ENCODE assay signal across 1 cellular context in the genomic region with DNA sequence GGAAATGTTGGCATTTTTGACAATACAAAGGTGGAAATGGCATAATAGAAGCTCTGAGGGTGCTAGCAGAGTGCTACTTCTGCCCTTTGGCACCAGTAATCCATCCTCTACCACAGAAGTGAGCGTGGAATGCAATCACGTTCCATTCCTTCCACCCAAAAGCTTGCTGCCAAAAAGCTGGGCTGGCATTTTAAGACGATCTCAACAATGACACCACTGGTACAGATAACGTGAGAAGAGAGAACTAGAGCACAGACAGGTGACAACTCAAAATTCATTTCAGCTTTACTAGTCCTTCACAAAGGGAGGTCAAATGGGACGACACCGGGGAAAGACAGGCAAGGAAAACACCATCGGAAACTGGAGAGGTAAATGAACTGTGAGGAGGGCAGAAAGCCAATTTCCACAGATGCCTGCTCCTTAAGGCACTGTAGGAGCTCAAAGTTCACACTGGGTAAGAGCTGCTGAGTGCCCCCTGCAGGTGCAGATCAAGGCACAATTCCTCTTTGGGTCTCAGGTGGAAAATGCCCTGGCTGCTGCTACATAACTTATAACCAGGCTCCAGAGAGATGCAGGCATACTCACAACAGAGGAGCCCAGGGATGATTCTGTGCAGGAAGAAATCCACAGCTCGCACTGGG.
A peak's percentile ranks its signal among the peaks of the same experiment; 100 is the strongest.
TF ChIP-seq lines count a peak whose summit lies in the region.

No MANE protein-coding gene starts in this region.

TF ChIP-seq in HEK293, 187 proteins besides CTCF, POLR2A, EP300 and RAD21 (continued from another document and continues in another):
- TF ChIP-seq ZNF366 (tag by site-specific recombination; conservative IDR thresholded peaks at IDR 0.05) (0 out of 2 replicates have a peak, but pooled peaks have one; percentile 17), ZNF514 (tag by site-specific recombination; IDR thresholded peaks at IDR 0.05) (no peak), TRIM28 (IDR thresholded peaks at IDR 0.05; ENCODE audit: borderline replicate concordance, low read length) (no peak), ZNF747 (tag by site-specific recombination; IDR thresholded peaks at IDR 0.05) (no peak), ZNF341 (tag by site-specific recombination; IDR thresholded peaks at IDR 0.05; ENCODE audit: low read depth) (no peak), ZBTB17 (tag by site-specific recombination; IDR thresholded peaks at IDR 0.05) (peak; percentile 37), ZNF19 (tag by site-specific recombination; IDR thresholded peaks at IDR 0.05; ENCODE audit: low read depth) (no peak), ZNF580 (tag by site-specific recombination; IDR thresholded peaks at IDR 0.05) (no peak), ZNF792 (tag by site-specific recombination; IDR thresholded peaks at IDR 0.05) (no peak), ZSCAN18 (tag by site-specific recombination; IDR thresholded peaks at IDR 0.05) (no peak), MYNN (tag by site-specific recombination; IDR thresholded peaks at IDR 0.05; ENCODE audit: borderline replicate concordance) (no peak), ZNF777 (tag by site-specific recombination; IDR thresholded peaks at IDR 0.05; ENCODE audit: borderline replicate concordance) (no peak), ZNF626 (tag by site-specific recombination; IDR thresholded peaks at IDR 0.05) (no peak), MZF1 (tag by site-specific recombination; IDR thresholded peaks at IDR 0.05; ENCODE audit: borderline replicate concordance) (no peak), FEZF1 (tag by site-specific recombination; IDR thresholded peaks at IDR 0.05) (no peak), WT1 (tag by site-specific recombination; IDR thresholded peaks at IDR 0.05) (no peak), RBAK (tag by site-specific recombination; IDR thresholded peaks at IDR 0.05) (no peak), TSHZ1 (tag by site-specific recombination; IDR thresholded peaks at IDR 0.05; ENCODE audit: borderline replicate concordance) (no peak), ZNF184 (tag by site-specific recombination; IDR thresholded peaks at IDR 0.05) (no peak), ZIC2 (tag by site-specific recombination; IDR thresholded peaks at IDR 0.05) (peak; percentile 85), ZBTB44 (tag by site-specific recombination; IDR thresholded peaks at IDR 0.05) (no peak), ZNF776 (tag by site-specific recombination; IDR thresholded peaks at IDR 0.05; ENCODE audit: borderline replicate concordance) (no peak), ZNF223 (tag by site-specific recombination; IDR thresholded peaks at IDR 0.05) (no peak), ZNF23 (tag by site-specific recombination; IDR thresholded peaks at IDR 0.05; ENCODE audit: borderline replicate concordance) (no peak), ZNF416 (tag by site-specific recombination; IDR thresholded peaks at IDR 0.05) (no peak), KLF16 (tag by site-specific recombination; IDR thresholded peaks at IDR 0.05) (no peak), ZNF639 (tag by site-specific recombination; IDR thresholded peaks at IDR 0.05) (no peak), ZBTB11 (tag by site-specific recombination; conservative IDR thresholded peaks at IDR 0.05; ENCODE audit: low read depth) (no peak), ZNF558 (tag by site-specific recombination; IDR thresholded peaks at IDR 0.05) (no peak), ZNF629 (tag by site-specific recombination; IDR thresholded peaks at IDR 0.05) (no peak)
- TF ChIP-seq, protein P1, sequence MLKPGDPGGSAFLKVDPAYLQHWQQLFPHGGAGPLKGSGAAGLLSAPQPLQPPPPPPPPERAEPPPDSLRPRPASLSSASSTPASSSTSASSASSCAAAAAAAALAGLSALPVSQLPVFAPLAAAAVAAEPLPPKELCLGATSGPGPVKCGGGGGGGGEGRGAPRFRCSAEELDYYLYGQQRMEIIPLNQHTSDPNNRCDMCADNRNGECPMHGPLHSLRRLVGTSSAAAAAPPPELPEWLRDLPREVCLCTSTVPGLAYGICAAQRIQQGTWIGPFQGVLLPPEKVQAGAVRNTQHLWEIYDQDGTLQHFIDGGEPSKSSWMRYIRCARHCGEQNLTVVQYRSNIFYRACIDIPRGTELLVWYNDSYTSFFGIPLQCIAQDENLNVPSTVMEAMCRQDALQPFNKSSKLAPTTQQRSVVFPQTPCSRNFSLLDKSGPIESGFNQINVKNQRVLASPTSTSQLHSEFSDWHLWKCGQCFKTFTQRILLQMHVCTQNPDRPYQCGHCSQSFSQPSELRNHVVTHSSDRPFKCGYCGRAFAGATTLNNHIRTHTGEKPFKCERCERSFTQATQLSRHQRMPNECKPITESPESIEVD (tag by site-specific recombination; IDR thresholded peaks at IDR 0.05): 0 out of 2 replicates have a peak, but pooled peaks have one; percentile 12
- TF ChIP-seq, protein P2, sequence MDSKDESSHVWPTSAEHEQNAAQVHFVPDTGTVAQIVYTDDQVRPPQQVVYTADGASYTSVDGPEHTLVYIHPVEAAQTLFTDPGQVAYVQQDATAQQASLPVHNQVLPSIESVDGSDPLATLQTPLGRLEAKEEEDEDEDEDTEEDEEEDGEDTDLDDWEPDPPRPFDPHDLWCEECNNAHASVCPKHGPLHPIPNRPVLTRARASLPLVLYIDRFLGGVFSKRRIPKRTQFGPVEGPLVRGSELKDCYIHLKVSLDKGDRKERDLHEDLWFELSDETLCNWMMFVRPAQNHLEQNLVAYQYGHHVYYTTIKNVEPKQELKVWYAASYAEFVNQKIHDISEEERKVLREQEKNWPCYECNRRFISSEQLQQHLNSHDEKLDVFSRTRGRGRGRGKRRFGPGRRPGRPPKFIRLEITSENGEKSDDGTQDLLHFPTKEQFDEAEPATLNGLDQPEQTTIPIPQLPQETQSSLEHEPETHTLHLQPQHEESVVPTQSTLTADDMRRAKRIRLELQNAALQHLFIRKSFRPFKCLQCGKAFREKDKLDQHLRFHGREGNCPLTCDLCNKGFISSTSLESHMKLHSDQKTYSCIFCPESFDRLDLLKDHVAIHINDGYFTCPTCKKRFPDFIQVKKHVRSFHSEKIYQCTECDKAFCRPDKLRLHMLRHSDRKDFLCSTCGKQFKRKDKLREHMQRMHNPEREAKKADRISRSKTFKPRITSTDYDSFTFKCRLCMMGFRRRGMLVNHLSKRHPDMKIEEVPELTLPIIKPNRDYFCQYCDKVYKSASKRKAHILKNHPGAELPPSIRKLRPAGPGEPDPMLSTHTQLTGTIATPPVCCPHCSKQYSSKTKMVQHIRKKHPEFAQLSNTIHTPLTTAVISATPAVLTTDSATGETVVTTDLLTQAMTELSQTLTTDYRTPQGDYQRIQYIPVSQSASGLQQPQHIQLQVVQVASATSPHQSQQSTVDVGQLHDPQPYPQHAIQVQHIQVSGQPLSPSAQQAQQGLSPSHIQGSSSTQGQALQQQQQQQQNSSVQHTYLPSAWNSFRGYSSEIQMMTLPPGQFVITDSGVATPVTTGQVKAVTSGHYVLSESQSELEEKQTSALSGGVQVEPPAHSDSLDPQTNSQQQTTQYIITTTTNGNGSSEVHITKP (tag by site-specific recombination; IDR thresholded peaks at IDR 0.05): peak; percentile 40; the same call in 1 of the 2 replicates
- TF ChIP-seq, protein P3, sequence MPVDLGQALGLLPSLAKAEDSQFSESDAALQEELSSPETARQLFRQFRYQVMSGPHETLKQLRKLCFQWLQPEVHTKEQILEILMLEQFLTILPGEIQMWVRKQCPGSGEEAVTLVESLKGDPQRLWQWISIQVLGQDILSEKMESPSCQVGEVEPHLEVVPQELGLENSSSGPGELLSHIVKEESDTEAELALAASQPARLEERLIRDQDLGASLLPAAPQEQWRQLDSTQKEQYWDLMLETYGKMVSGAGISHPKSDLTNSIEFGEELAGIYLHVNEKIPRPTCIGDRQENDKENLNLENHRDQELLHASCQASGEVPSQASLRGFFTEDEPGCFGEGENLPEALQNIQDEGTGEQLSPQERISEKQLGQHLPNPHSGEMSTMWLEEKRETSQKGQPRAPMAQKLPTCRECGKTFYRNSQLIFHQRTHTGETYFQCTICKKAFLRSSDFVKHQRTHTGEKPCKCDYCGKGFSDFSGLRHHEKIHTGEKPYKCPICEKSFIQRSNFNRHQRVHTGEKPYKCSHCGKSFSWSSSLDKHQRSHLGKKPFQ (tag by site-specific recombination; IDR thresholded peaks at IDR 0.05): peak; percentile 93
- TF ChIP-seq, protein P4, sequence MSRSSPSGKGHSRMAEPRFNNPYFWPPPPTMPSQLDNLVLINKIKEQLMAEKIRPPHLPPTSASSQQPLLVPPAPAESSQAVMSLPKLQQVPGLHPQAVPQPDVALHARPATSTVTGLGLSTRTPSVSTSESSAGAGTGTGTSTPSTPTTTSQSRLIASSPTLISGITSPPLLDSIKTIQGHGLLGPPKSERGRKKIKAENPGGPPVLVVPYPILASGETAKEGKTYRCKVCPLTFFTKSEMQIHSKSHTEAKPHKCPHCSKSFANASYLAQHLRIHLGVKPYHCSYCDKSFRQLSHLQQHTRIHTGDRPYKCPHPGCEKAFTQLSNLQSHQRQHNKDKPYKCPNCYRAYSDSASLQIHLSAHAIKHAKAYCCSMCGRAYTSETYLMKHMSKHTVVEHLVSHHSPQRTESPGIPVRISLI (tag by site-specific recombination; IDR thresholded peaks at IDR 0.05): no peak
